Comparison of ENCODE assay signal across 8 cellular contexts in the genomic region with DNA sequence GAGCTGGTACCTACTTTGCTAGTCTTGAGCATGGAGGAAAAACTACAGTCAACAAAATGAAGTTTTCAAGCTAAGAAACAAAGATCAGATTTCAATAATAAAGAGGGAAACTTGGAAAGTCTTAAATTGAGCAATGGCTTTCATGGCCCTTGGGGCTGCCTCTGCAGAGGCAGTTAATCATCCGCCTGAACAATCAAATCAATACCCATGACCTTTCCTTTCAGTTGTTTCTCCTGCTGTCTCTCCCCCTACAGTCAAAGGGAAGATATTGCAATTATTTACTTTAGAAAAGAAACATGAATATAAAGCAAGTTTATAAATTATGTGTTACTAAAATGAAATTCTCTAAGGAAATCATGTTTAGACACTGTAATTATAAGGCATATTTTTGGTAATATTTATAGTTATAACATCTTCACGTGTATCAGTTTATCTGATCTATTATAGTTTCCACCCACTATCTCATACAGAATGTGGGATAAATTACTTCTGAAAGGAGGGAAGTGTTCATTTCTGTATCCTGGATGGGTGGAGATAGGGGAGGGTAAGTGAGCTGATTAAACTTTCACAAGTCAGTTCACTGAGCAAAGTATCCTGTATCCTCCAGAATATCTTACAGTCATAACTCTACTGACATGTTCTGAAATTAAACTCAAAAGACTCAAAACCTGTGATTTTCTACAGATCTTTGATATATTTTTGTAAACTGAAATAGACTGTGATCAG.
A peak's percentile ranks its signal among the peaks of the same experiment; 100 is the strongest.
DNase-seq lines count a peak whose midpoint lies in the region; ATAC-seq and TF ChIP-seq lines count a peak whose summit lies in the region.

No MANE protein-coding gene starts in this region.

- no peaks in the 10 kb centered on the region for H3K36me3 ChIP-seq in MM.1S (replicated peaks; ENCODE audit: insufficient read depth, low read length)
- no peaks in the 10 kb centered on the region for H3K36me3 ChIP-seq in smooth muscle cell (ENCODE audit: low read depth)
- H3K36me3 ChIP-seq in lower lobe of right lung = no peaks in the 10 kb centered on the region

- H3F3A ChIP-seq in MM.1S (ENCODE audit: insufficient read depth, low read length) (no peaks in the 10 kb centered on the region), smooth muscle cell (ENCODE audit: low read depth) (no peaks in the 10 kb centered on the region)

- H3K4me3 ChIP-seq in MM.1S (ENCODE audit: low read length) (no peak overlapping the region), dorsolateral prefrontal cortex (no peak overlapping the region), smooth muscle cell (no peak overlapping the region), lower lobe of right lung (no peak overlapping the region)

- DNase-seq in activated T-cell treated with anti-CD3 and anti-CD28 coated beads, Interleukin-2, amount 50 U/mL, for 4 hours = no peak
- no peak for DNase-seq in activated T-cell treated with anti-CD3 and anti-CD28 coated beads, Interleukin-2, amount 50 U/mL, for 1 hour
- no peak for DNase-seq in MM.1S
- no peak for DNase-seq in dorsolateral prefrontal cortex
- DNase-seq in smooth muscle cell (lab: John Stamatoyannopoulos, UW; ENCODE audit: unreplicated experiment) = no peak
- no peak for DNase-seq in DMS153 (lab: John Stamatoyannopoulos, UW)
- no peak for DNase-seq in lower lobe of right lung

- H3K9me3 Mint-ChIP-seq in activated T-cell treated with anti-CD3 and anti-CD28 coated beads, Interleukin-2, amount 50 U/mL, for 4 hours = no peaks in the 10 kb centered on the region

- H4K20me1 ChIP-seq in MM.1S (ENCODE audit: insufficient read depth, low read length) (no peaks in the 10 kb centered on the region), smooth muscle cell (ENCODE audit: low read depth) (no peaks in the 10 kb centered on the region)

- peak; percentile 72 to 75 for ATAC-seq in activated T-cell treated with anti-CD3 and anti-CD28 coated beads, Interleukin-2, amount 50 U/mL, for 4 hours
- ATAC-seq in GM19035 (IDR thresholded peaks at IDR 0.05; ENCODE audit: unreplicated experiment) (no peak), lower lobe of right lung (no peak)

- H3K9me2 ChIP-seq in MM.1S (replicated peaks; ENCODE audit: insufficient read depth, low read length) = no peaks in the 10 kb centered on the region

- no peak overlapping the region for H3K27ac ChIP-seq in MM.1S (ENCODE audit: low read length)
- H3K27ac ChIP-seq in dorsolateral prefrontal cortex = no peak overlapping the region
- no peak overlapping the region for H3K27ac ChIP-seq in smooth muscle cell (ENCODE audit: low read depth)
- no peak overlapping the region for H3K27ac ChIP-seq in lower lobe of right lung

- peaks cover 17% of the 10 kb centered on the region for H3K27me3 Mint-ChIP-seq in activated T-cell treated with anti-CD3 and anti-CD28 coated beads, Interleukin-2, amount 50 U/mL, for 4 hours (ENCODE audit: low read depth)

- 57% methylated on average over 2 of the region's 2 CpGs for WGBS in smooth muscle cell (ENCODE audit: low lambda C conversion rate)

- no peak overlapping the region for H3K4me2 ChIP-seq in MM.1S (ENCODE audit: low read depth, low read length)
- H3K4me2 ChIP-seq in smooth muscle cell = no peak overlapping the region

- H3K36me3 Mint-ChIP-seq in activated T-cell treated with anti-CD3 and anti-CD28 coated beads, Interleukin-2, amount 50 U/mL, for 4 hours (ENCODE audit: insufficient read depth) = no peaks in the 10 kb centered on the region

- no peaks in the 10 kb centered on the region for H3K79me2 ChIP-seq in MM.1S (ENCODE audit: low read length)
- H3K79me2 ChIP-seq in smooth muscle cell (ENCODE audit: low read depth) = no peaks in the 10 kb centered on the region

- H3K4me1 Mint-ChIP-seq in activated T-cell treated with anti-CD3 and anti-CD28 coated beads, Interleukin-2, amount 50 U/mL, for 4 hours (ENCODE audit: low read depth) = peaks cover 5% of the 10 kb centered on the region

- H3K4me3 Mint-ChIP-seq in activated T-cell treated with anti-CD3 and anti-CD28 coated beads, Interleukin-2, amount 50 U/mL, for 4 hours = no peak overlapping the region

- H3K27me3 ChIP-seq in MM.1S (replicated peaks; ENCODE audit: insufficient read depth, low read length) (no peaks in the 10 kb centered on the region), dorsolateral prefrontal cortex (no peaks in the 10 kb centered on the region), smooth muscle cell (ENCODE audit: low read depth) (no peaks in the 10 kb centered on the region), lower lobe of right lung (ENCODE audit: low read depth) (no peaks in the 10 kb centered on the region)

- TF ChIP-seq CTCF in MM.1S (IDR thresholded peaks at IDR 0.05; ENCODE audit: low read length) (0 out of 2 replicates have a peak, but pooled peaks have one; percentile 4), dorsolateral prefrontal cortex (IDR thresholded peaks at IDR 0.05 in 54 of 56, conservative IDR thresholded peaks at IDR 0.05 in 2 of 56; ENCODE audit: low read depth in 1 of 56, partially characterized antibody in 56 of 56) (peak in 31 of 56 donors; percentile 5 to 47 (median 27)), smooth muscle cell (IDR thresholded peaks at IDR 0.05; ENCODE audit: borderline replicate concordance, insufficient read depth, poor library complexity, severe bottlenecking) (peak; percentile 31), lower lobe of right lung (IDR thresholded peaks at IDR 0.05) (no peak)

- no peak overlapping the region for H3K9ac ChIP-seq in MM.1S (ENCODE audit: low read length)
- H3K9ac ChIP-seq in smooth muscle cell (ENCODE audit: low read depth) = no peak overlapping the region

- H3K4me1 ChIP-seq in MM.1S (ENCODE audit: low read length) (no peaks in the 10 kb centered on the region), smooth muscle cell (ENCODE audit: low read depth) (no peaks in the 10 kb centered on the region), lower lobe of right lung (no peaks in the 10 kb centered on the region)

- intact Hi-C loops in dorsolateral prefrontal cortex (cut with DNase I) (no loop called here), lower lobe of right lung (cut with DNase I) (no loop called here)

- H2AFZ ChIP-seq in MM.1S (ENCODE audit: low read length) = no peak overlapping the region
- H2AFZ ChIP-seq in smooth muscle cell (ENCODE audit: low read depth) = no peak overlapping the region

- H3K9me3 ChIP-seq in MM.1S (replicated peaks; ENCODE audit: insufficient read depth, low read length) = no peaks in the 10 kb centered on the region
- no peaks in the 10 kb centered on the region for H3K9me3 ChIP-seq in smooth muscle cell (replicated peaks; ENCODE audit: low read depth)
- no peaks in the 10 kb centered on the region for H3K9me3 ChIP-seq in lower lobe of right lung

Comparison
In these comparisons a context has a peak if more than half of its experiments do, and no peak if none do; other contexts are left out.
1. ATAC-seq: peak in activated T-cell treated with anti-CD3 and anti-CD28 coated beads, Interleukin-2, amount 50 U/mL, for 4 hours (2 of 2); none in GM19035 (single experiment) and lower lobe of right lung (0 of 2).